19 cellular contexts compared by ENCODE assay signal in genomic region chr21:42635848-42636534, GRCh38.
"Had no signal": no experiment of that assay in that cellular context is flagged by ENCODE, and none has a peak within 500 bp of the region (broad histone marks: within the 10 kb centered on the region; RNA-seq: fewer than 3 reads in every experiment).

No MANE protein-coding gene starts in this region.

- DNase-seq: activated B cell treated with CpG ODN at 0.5 μM for 24 hours; activated CD4-positive, alpha-beta T cell treated with anti-CD3 and anti-CD28 coated beads, Interleukin-2, amount 10 ng/mL, durations not matched to agents 24 days and 14 days; activated CD8-positive, alpha-beta memory T cell treated with anti-CD3 and anti-CD28 coated beads, Interleukin-2, amount 50 U/mL, for 4 hours; activated CD8-positive, alpha-beta T cell treated with anti-CD3 and anti-CD28 coated beads, Interleukin-2, amount 10 ng/mL, durations not matched to agents 7 days and 5 days; activated effector memory CD4-positive, alpha-beta T cell treated with anti-CD3 and anti-CD28 coated beads, Interleukin-2, amount 50 U/mL, for 16 hours; activated T-cell treated with anti-CD3 and anti-CD28 coated beads, Interleukin-2, amount 50 U/mL, for 48 hours; cortex of kidney; effector CD8-positive, alpha-beta T cell; foreskin melanocyte; thyroid gland had no signal

- H3K27ac Mint-ChIP-seq: activated B cell treated with CpG ODN at 0.5 μM for 24 hours; activated CD4-positive, alpha-beta T cell treated with anti-CD3 and anti-CD28 coated beads, Interleukin-2, amount 10 ng/mL, durations not matched to agents 24 days and 14 days; activated CD8-positive, alpha-beta T cell treated with anti-CD3 and anti-CD28 coated beads, Interleukin-2, amount 10 ng/mL, durations not matched to agents 7 days and 5 days; activated naive CD4-positive, alpha-beta T cell treated with anti-CD3 and anti-CD28 coated beads, Interleukin-2, amount 50 U/mL, for 24 hours; brain; nephron; stimulated activated memory B cell treated with anti-CD40 and anti-IgM and Interleukin-4, amounts not matched to agents 10 μg/mL and 1 μg/mL and 100 μg/mL, for 72 hours; T-helper 1 cell treated with Interleukin-12 subunit alpha and Interleukin-12 subunit beta and Interleukin-4 antibody, amounts not matched to agents 30 μg/mL and 1 μg/mL, for 36 hours had no signal

- H3K4me1 ChIP-seq: psoas muscle had no signal

- H3K4me1 Mint-ChIP-seq: activated B cell treated with CpG ODN at 0.5 μM for 24 hours; activated CD4-positive, alpha-beta T cell treated with anti-CD3 and anti-CD28 coated beads, Interleukin-2, amount 10 ng/mL, durations not matched to agents 24 days and 14 days; activated naive CD4-positive, alpha-beta T cell treated with anti-CD3 and anti-CD28 coated beads, Interleukin-2, amount 50 U/mL, for 24 hours; central memory CD8-positive, alpha-beta T cell; stimulated activated memory B cell treated with anti-CD40 and anti-IgM and Interleukin-4, amounts not matched to agents 10 μg/mL and 1 μg/mL and 100 μg/mL, for 72 hours had no signal

- H3K9me3 Mint-ChIP-seq: activated B cell treated with CpG ODN at 0.5 μM for 24 hours; activated CD4-positive, alpha-beta T cell treated with anti-CD3 and anti-CD28 coated beads, Interleukin-2, amount 10 ng/mL, durations not matched to agents 24 days and 14 days; activated naive CD4-positive, alpha-beta T cell treated with anti-CD3 and anti-CD28 coated beads, Interleukin-2, amount 50 U/mL, for 24 hours; central memory CD8-positive, alpha-beta T cell; nephron; stimulated activated memory B cell treated with anti-CD40 and anti-IgM and Interleukin-4, amounts not matched to agents 10 μg/mL and 1 μg/mL and 100 μg/mL, for 72 hours; T-helper 1 cell treated with Interleukin-12 subunit alpha and Interleukin-12 subunit beta and Interleukin-4 antibody, amounts not matched to agents 30 μg/mL and 1 μg/mL, for 36 hours had no signal

- H3K27ac ChIP-seq: psoas muscle, right lobe of liver, thyroid gland, vagina had no signal

- H3K36me3 ChIP-seq: right lobe of liver, thyroid gland, vagina had no signal

- H3K4me3 Mint-ChIP-seq: activated B cell treated with CpG ODN at 0.5 μM for 24 hours; activated CD4-positive, alpha-beta T cell treated with anti-CD3 and anti-CD28 coated beads, Interleukin-2, amount 10 ng/mL, durations not matched to agents 24 days and 14 days; activated CD8-positive, alpha-beta T cell treated with anti-CD3 and anti-CD28 coated beads, Interleukin-2, amount 10 ng/mL, durations not matched to agents 7 days and 5 days; activated naive CD4-positive, alpha-beta T cell treated with anti-CD3 and anti-CD28 coated beads, Interleukin-2, amount 50 U/mL, for 24 hours; brain; central memory CD8-positive, alpha-beta T cell; nephron; stimulated activated memory B cell treated with anti-CD40 and anti-IgM and Interleukin-4, amounts not matched to agents 10 μg/mL and 1 μg/mL and 100 μg/mL, for 72 hours; T-helper 1 cell treated with Interleukin-12 subunit alpha and Interleukin-12 subunit beta and Interleukin-4 antibody, amounts not matched to agents 30 μg/mL and 1 μg/mL, for 36 hours had no signal

- H3K36me3 Mint-ChIP-seq: activated naive CD4-positive, alpha-beta T cell treated with anti-CD3 and anti-CD28 coated beads, Interleukin-2, amount 50 U/mL, for 24 hours; brain; stimulated activated memory B cell treated with anti-CD40 and anti-IgM and Interleukin-4, amounts not matched to agents 10 μg/mL and 1 μg/mL and 100 μg/mL, for 72 hours had no signal

- H3K4me3 ChIP-seq: psoas muscle, right lobe of liver, thyroid gland, vagina had no signal

- H3K9me3 ChIP-seq: psoas muscle, right lobe of liver, thyroid gland, vagina had no signal

- H3K27me3 Mint-ChIP-seq: activated naive CD4-positive, alpha-beta T cell treated with anti-CD3 and anti-CD28 coated beads, Interleukin-2, amount 50 U/mL, for 24 hours; central memory CD8-positive, alpha-beta T cell had no signal

- H3K27me3 ChIP-seq: right lobe of liver, thyroid gland, vagina had no signal

- ATAC-seq: activated CD8-positive, alpha-beta T cell treated with anti-CD3 and anti-CD28 coated beads, Interleukin-2, amount 10 ng/mL, durations not matched to agents 7 days and 5 days; right lobe of liver; stimulated activated memory B cell treated with anti-CD40 and anti-IgM and Interleukin-4, amounts not matched to agents 10 μg/mL and 1 μg/mL and 100 μg/mL, for 72 hours had no signal
